ENCODE assay signal across 8 cellular contexts in the genomic region with DNA sequence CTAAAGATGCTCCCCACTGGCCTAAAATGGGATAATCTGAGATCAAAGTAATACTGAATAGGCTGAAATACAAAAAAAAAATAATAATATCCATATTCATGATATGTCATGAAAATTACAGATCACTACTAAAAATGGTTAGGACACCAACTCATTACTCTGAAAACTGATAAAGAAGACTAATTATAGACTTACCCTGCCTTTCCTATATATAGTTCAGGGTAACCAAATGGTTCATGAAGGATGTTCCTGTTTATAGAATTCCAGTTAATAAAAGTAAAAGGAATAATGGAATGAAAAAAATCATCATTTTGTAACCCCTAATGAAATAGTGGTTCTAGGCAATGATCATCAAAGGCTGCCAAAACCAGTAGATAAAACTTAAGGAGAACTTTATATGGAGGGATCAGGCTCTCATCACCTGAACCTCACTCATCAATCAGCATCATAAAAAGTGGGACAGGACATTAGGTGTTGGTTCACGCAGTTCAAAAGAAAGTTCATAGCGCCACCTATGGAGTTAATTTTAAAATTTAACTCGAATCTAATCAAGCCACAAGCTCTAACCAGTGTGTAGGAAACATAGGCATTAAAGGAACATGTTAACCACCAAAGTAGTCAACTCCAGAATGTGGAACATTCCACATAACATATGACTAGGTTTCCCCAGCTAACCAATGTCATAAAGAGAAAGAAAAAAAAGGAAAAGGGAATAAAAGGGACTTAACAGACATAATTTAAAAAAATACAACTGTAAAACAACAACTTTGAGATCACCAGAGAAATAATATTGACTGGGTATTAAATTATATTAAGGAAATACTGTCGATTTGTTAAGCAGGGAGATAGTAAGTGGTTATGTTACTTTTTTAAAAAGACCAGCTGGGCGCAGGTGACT. TPM values are rescaled to one million over a fixed set of nuclear protein-coding genes. Genes with fewer than 3 reads are reported as not detected.
DNase-seq lines count a peak whose midpoint lies in the region; ATAC-seq and TF ChIP-seq lines count a peak whose summit lies in the region.
"Had no signal": no experiment of that assay in that cellular context is flagged by ENCODE, and none has a peak within 500 bp of the region (broad histone marks: within the 10 kb centered on the region; RNA-seq: fewer than 3 reads in every experiment).

No MANE protein-coding gene starts in this region.

- CTCF ChIA-PET in RWPE1 (lab: Yijun Ruan, JAX), result interaction anchor here (0.6 to 1.6 kb wide), 11 partner anchors 9 to 704 kb away, joined by 3 to 5 read pairs (median 3); no protein-coding TSS in a partner anchor

- peaks cover 0 to 66% of the 10 kb centered on the region in 2 donors for H3K36me3 ChIP-seq in psoas muscle (ENCODE audit: insufficient read depth in 1 of 2, low read depth in 1 of 2)

- ATAC-seq in psoas muscle, result peak; percentile 16 to 60 (median 48)
- ATAC-seq in HG03457 (IDR thresholded peaks at IDR 0.05; ENCODE audit: unreplicated experiment), result no peak
- no peak for ATAC-seq in GM19467 (IDR thresholded peaks at IDR 0.05; ENCODE audit: unreplicated experiment)

- WGBS in psoas muscle, 3 donors, result 42 to 52% (median 42%) methylated on average over 5 of the region's 5 CpGs

- peaks cover 36% of the 10 kb centered on the region for H3K4me1 Mint-ChIP-seq in HFFc6 (ENCODE audit: low read depth)

- H3K9me3 ChIP-seq in psoas muscle, result no peaks in the 10 kb centered on the region

- POLR2A ChIA-PET in RWPE1 (lab: Yijun Ruan, JAX; ENCODE audit: low non-redundant PET), result interaction anchor here (0.5 kb wide), 1 partner anchor 144 kb away, joined by 9 read pairs; no protein-coding TSS in a partner anchor

- TF ChIP-seq CTCF in HFFc6 (IDR thresholded peaks at IDR 0.05), result peak; percentile 77
- peak; percentile 59; the same call in 1 of the 2 replicates for TF ChIP-seq CTCF in RWPE1 (conservative IDR thresholded peaks at IDR 0.05; ENCODE audit: low read depth)
- TF ChIP-seq CTCF in psoas muscle (IDR thresholded peaks at IDR 0.05), result peak; percentile 33

- no peaks in the 10 kb centered on the region for H3K27me3 ChIP-seq in psoas muscle (ENCODE audit: insufficient read depth in 3 of 3, low read length in 2 of 3)

- 0 out of 2 replicates have a peak overlapping the region, but pooled peaks have one; percentile 3 for H3K27ac Mint-ChIP-seq in HFFc6

- peaks cover 15% of the 10 kb centered on the region for H3K36me3 Mint-ChIP-seq in HFFc6 (ENCODE audit: low read depth)

- intact Hi-C loops in psoas muscle (cut with DNase I), result loop anchor here in 1 of 2 donors (2.0 kb wide), 1 partner anchor 696 kb away; no protein-coding TSS in a partner anchor

- peaks cover 7% of the 10 kb centered on the region for H3K4me1 ChIP-seq in psoas muscle

- no peaks in the 10 kb centered on the region for H3K27me3 Mint-ChIP-seq in HFFc6 (ENCODE audit: insufficient read depth)

- no peak overlapping the region for H3K4me3 Mint-ChIP-seq in HFFc6

- no peak overlapping the region for H3K4me3 ChIP-seq in psoas muscle
- H3K4me3 ChIP-seq: skin epidermis had no signal

- DNase-seq in DMS79 treated with DMSO at 0.1 percent for 48 hours (lab: John Stamatoyannopoulos, UW), result peak; percentile 26
- DNase-seq in HFFc6, result peak; percentile 27
- DNase-seq in RWPE1 (ENCODE audit: low spot score), result peak; percentile 55
- DNase-seq in fibroblast of peridontal ligament (ENCODE audit: extremely low read depth), result peak; percentile 48
- DNase-seq in psoas muscle, result no peak

- no peak overlapping the region for H3K27ac ChIP-seq in RWPE1
- H3K27ac ChIP-seq in psoas muscle, result peak overlapping the region; percentile 42

- no peaks in the 10 kb centered on the region for H3K9me3 Mint-ChIP-seq in HFFc6

RNA-seq across cellular contexts. Expression of a gene that starts 35.7 kb away (rescaled TPM):
- 100 to 1,000 TPM; 117 to 192 (median 127) TPM for total RNA-seq in HFFc6 (2021; fragmentation: NEBNext Ultra II Directional; extraction: Animal tissue kit (Norgen Biotek cat#: 25700))
- 100 to 1,000 TPM in 2 of 4 donors, 10 to 100 TPM in 2; 38.1 to 205 (median 82.3) TPM for total RNA-seq in psoas muscle
- 100 to 1,000 TPM in 1 of 3 donors, 10 to 100 TPM in 1, 1 to 10 TPM in 1; 6.2 to 262 (median 73.2) TPM for polyA plus RNA-seq in psoas muscle

RNA-seq across cellular contexts. Expression of a gene that starts 49.3 kb away (rescaled TPM):
- total RNA-seq in HFFc6 (2021; fragmentation: NEBNext Ultra II Directional; extraction: Animal tissue kit (Norgen Biotek cat#: 25700)), result 1 to 10 TPM; 1.3 to 2.3 (median 2.1) TPM
- 1 to 10 TPM; 1.1 to 3.2 (median 2.3) TPM for total RNA-seq in psoas muscle
- polyA plus RNA-seq in psoas muscle, result 1 to 10 TPM in 2 of 3 donors, under 1 TPM in 1; 0.69 to 4.6 (median 3.7) TPM

Comparison
In these comparisons a context has a peak if more than half of its experiments do, and no peak if none do; other contexts are left out.
1. DNase-seq: peak in DMS79 treated with DMSO at 0.1 percent for 48 hours (single experiment), HFFc6 (single experiment), RWPE1 (single experiment) and fibroblast of peridontal ligament (single experiment); none in psoas muscle (0 of 2).
2. ATAC-seq: peak in psoas muscle (4 of 4); none in HG03457 (single experiment) and GM19467 (single experiment).
3. Peak in every context shown above with its lines, with median percentiles within 50 percentile points of each other: CTCF ChIP-seq.